1 cellular context compared by ENCODE assay signal in genomic region chr4:4687935-4688727, GRCh38.
TF ChIP-seq lines count a peak whose summit lies in the region.

No MANE protein-coding gene starts in this region.

TF ChIP-seq in IMR-90, 13 proteins besides CTCF, POLR2A, EP300 and RAD21:
- no peak for TF ChIP-seq CHD1 (IDR thresholded peaks at IDR 0.05; ENCODE audit: low read depth, low read length)
- TF ChIP-seq MAFK (IDR thresholded peaks at IDR 0.05; ENCODE audit: low read depth, low read length): no peak
TF ChIP-seq in IMR-90: peak in this region for 0.
